ENCODE assay signal across 2 cellular contexts in genomic region chr5:179803651-179804598, GRCh38.
TF ChIP-seq lines count a peak whose summit lies in the region.

No MANE protein-coding gene starts in this region.

TF ChIP-seq in A549, 52 proteins besides CTCF, POLR2A, EP300 and RAD21:
- TF ChIP-seq USF2 (IDR thresholded peaks at IDR 0.05) (no peak), RNF2 (IDR thresholded peaks at IDR 0.05; ENCODE audit: borderline replicate concordance, low read depth) (no peak), HOXB13 (CRISPR knock-in tag; IDR thresholded peaks at IDR 0.05; ENCODE audit: low read depth) (no peak), FOXS1 (CRISPR knock-in tag; IDR thresholded peaks at IDR 0.05) (no peak), ZC3H11A (IDR thresholded peaks at IDR 0.05) (no peak), HOXA7 (CRISPR knock-in tag; IDR thresholded peaks at IDR 0.05) (no peak), RFX5 (IDR thresholded peaks at IDR 0.05) (no peak), CHD2 (IDR thresholded peaks at IDR 0.05; ENCODE audit: low read length, partially characterized antibody) (no peak), MAZ (IDR thresholded peaks at IDR 0.05; ENCODE audit: borderline replicate concordance, low read depth, low read length) (no peak)
- TF ChIP-seq, protein P1, sequence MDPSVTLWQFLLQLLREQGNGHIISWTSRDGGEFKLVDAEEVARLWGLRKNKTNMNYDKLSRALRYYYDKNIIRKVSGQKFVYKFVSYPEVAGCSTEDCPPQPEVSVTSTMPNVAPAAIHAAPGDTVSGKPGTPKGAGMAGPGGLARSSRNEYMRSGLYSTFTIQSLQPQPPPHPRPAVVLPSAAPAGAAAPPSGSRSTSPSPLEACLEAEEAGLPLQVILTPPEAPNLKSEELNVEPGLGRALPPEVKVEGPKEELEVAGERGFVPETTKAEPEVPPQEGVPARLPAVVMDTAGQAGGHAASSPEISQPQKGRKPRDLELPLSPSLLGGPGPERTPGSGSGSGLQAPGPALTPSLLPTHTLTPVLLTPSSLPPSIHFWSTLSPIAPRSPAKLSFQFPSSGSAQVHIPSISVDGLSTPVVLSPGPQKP (IDR thresholded peaks at IDR 0.05; ENCODE audit: low read depth, low read length): no peak

TF ChIP-seq in HCT116, 20 proteins besides CTCF, POLR2A, EP300 and RAD21:
- TF ChIP-seq ZNF274 (IDR thresholded peaks at IDR 0.05; ENCODE audit: low read depth, low read length) (no peak), MAX (IDR thresholded peaks at IDR 0.05) (no peak), POLR2AphosphoS5 (IDR thresholded peaks at IDR 0.05; ENCODE audit: low read depth, low read length) (no peak), ELF1 (IDR thresholded peaks at IDR 0.05; ENCODE audit: borderline replicate concordance, low read depth) (no peak), SRF (IDR thresholded peaks at IDR 0.05; ENCODE audit: low read depth) (no peak), EZH2phosphoT487 (IDR thresholded peaks at IDR 0.05; ENCODE audit: borderline replicate concordance) (no peak), YY1 (IDR thresholded peaks at IDR 0.05; ENCODE audit: extremely low read depth, insufficient replicate concordance, low read depth, low read length) (no peak), ZFX (IDR thresholded peaks at IDR 0.05) (no peak), EGR1 (IDR thresholded peaks at IDR 0.05; ENCODE audit: low read depth) (no peak), CEBPB (IDR thresholded peaks at IDR 0.05; ENCODE audit: low read depth) (no peak)
- TF ChIP-seq, protein P2, sequence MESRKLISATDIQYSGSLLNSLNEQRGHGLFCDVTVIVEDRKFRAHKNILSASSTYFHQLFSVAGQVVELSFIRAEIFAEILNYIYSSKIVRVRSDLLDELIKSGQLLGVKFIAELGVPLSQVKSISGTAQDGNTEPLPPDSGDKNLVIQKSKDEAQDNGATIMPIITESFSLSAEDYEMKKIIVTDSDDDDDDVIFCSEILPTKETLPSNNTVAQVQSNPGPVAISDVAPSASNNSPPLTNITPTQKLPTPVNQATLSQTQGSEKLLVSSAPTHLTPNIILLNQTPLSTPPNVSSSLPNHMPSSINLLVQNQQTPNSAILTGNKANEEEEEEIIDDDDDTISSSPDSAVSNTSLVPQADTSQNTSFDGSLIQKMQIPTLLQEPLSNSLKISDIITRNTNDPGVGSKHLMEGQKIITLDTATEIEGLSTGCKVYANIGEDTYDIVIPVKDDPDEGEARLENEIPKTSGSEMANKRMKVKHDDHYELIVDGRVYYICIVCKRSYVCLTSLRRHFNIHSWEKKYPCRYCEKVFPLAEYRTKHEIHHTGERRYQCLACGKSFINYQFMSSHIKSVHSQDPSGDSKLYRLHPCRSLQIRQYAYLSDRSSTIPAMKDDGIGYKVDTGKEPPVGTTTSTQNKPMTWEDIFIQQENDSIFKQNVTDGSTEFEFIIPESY (IDR thresholded peaks at IDR 0.05; ENCODE audit: extremely low read depth, insufficient replicate concordance, low read length): no peak
